Comparison of ENCODE assay signal across 8 cellular contexts in the genomic region with DNA sequence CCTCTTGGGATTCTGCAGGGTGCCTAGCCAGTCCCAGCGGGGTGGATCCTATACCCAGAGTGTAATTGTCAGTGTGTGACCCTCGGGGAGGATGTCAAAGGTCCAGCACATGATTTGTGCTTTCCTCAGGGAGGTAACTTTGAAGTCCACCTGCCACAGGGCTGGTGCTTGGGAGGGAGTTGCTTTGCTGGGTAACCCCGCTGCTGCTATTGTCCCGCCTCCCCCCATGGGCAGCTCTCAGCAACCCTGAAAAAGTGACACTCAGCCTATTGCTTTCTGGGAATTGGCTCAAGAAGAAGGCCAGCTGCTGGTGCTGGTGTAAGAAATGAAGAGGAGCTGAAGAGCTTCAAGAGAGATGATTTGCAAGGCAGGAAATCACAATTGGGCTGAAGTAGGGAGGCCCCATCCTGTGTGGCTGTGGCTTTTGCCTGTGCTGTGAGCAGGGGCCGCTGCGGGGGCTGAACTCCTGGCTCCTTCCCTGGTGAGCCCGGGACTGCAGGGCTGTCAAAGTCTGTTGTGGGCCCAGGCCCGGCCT. TPM values are rescaled to one million over a fixed set of nuclear protein-coding genes. Genes with fewer than 3 reads are reported as not detected.
A peak's percentile ranks its signal among the peaks of the same experiment; 100 is the strongest.
DNase-seq lines count a peak whose midpoint lies in the region; ATAC-seq and TF ChIP-seq lines count a peak whose summit lies in the region.

No MANE protein-coding gene starts in this region.

- BruUV-seq in Calu3 (replicated peaks; lab: Mats Ljungman, UMichigan): no TSS peak

- H3K4me1 Mint-ChIP-seq in nephron (peaks cover 36% of the 10 kb centered on the region), Calu3 (ENCODE audit: low read depth, unreplicated experiment) (no peaks in the 10 kb centered on the region)

- ATAC-seq in HG03103 (IDR thresholded peaks at IDR 0.05; ENCODE audit: low read depth, unreplicated experiment): peak; percentile 80
- no peak for ATAC-seq in GM19035 (IDR thresholded peaks at IDR 0.05; ENCODE audit: unreplicated experiment)

- H3K9me3 Mint-ChIP-seq in nephron: peaks cover 12% of the 10 kb centered on the region
- H3K9me3 Mint-ChIP-seq in Calu3 (ENCODE audit: low read depth, unreplicated experiment): peaks cover 5% of the 10 kb centered on the region

- DNase-seq in GM06990 (ENCODE audit: extremely low read depth, insufficient read length): peak; percentile 26
- DNase-seq in activated T-cell treated with anti-CD3 and anti-CD28 coated beads for 4 hours: peak; percentile 11
- DNase-seq in Calu3: no peak
- DNase-seq in COR-L47 (lab: John Stamatoyannopoulos, UW): no peak
- no peak for DNase-seq in NCI-H1436 treated with DMSO at 0.1 percent for 48 hours (lab: John Stamatoyannopoulos, UW)

- CTCF ChIA-PET in Calu3 (lab: Charles Lee): no interaction called here

- intact Hi-C loops in Calu3 (cut with micrococcal nuclease; ENCODE audit: unreplicated experiment): no loop called here

- H3K4me3 ChIP-seq in GM06990 (replicated peaks; ENCODE audit: low read depth, low read length): no peak overlapping the region

- H3K27me3 ChIP-seq in GM06990 (replicated peaks; ENCODE audit: control insufficient read depth, insufficient read depth, low read length): no peaks in the 10 kb centered on the region; the same call in 1 of the 2 replicates

- H3K27me3 Mint-ChIP-seq in nephron (ENCODE audit: low read depth) (peaks cover 5% of the 10 kb centered on the region), Calu3 (ENCODE audit: unreplicated experiment) (peaks cover 75% of the 10 kb centered on the region)

- H3K27ac Mint-ChIP-seq in nephron (peak overlapping the region; percentile 95 to 99 (median 95)), Calu3 (ENCODE audit: unreplicated experiment) (no peak overlapping the region)

- no peaks in the 10 kb centered on the region for H3K36me3 ChIP-seq in GM06990 (ENCODE audit: control insufficient read depth, insufficient read depth, low read length)

- H3K4me3 Mint-ChIP-seq in nephron (peak overlapping the region in 1 of 3 experiments; percentile 42), Calu3 (ENCODE audit: low read depth, unreplicated experiment) (no peak overlapping the region)

- no peak for TF ChIP-seq CTCF in GM06990 (IDR thresholded peaks at IDR 0.05; ENCODE audit: insufficient read depth, low read length, poor library complexity, severe bottlenecking)
- no peak for TF ChIP-seq CTCF in nephron (IDR thresholded peaks at IDR 0.05; ENCODE audit: unreplicated experiment in 3 of 3)
- no peak for TF ChIP-seq CTCF in Calu3 (IDR thresholded peaks at IDR 0.05; ENCODE audit: unreplicated experiment)

- H3K36me3 Mint-ChIP-seq in nephron (ENCODE audit: low read depth) (peaks cover 20% of the 10 kb centered on the region), Calu3 (ENCODE audit: insufficient read depth, unreplicated experiment) (no peaks in the 10 kb centered on the region)

RNA-seq across cellular contexts. Expression of a gene that starts 36.4 kb away (rescaled TPM):
- total RNA-seq in Calu3 (2022): 8.0 and 10.3 TPM in 2 replicates

Comparison
In these comparisons a context has a peak if more than half of its experiments do, and no peak if none do; other contexts are left out.
1. DNase-seq: peak in GM06990 (single experiment) and activated T-cell treated with anti-CD3 and anti-CD28 coated beads for 4 hours (single experiment); none in Calu3 (single experiment), COR-L47 (single experiment) and NCI-H1436 treated with DMSO at 0.1 percent for 48 hours (single experiment).